19 cellular contexts compared by ENCODE assay signal in genomic region chr11:108206171-108206570, GRCh38. TPM values are rescaled to one million over a fixed set of nuclear protein-coding genes. Genes with fewer than 3 reads are reported as not detected.
DNase-seq lines count a peak whose midpoint lies in the region; ATAC-seq, FAIRE-seq and TF ChIP-seq lines count a peak whose summit lies in the region.
"Had no signal": no experiment of that assay in that cellular context is flagged by ENCODE, and none has a peak within 500 bp of the region (broad histone marks: within the 10 kb centered on the region; RNA-seq: fewer than 3 reads in every experiment).

No MANE protein-coding gene starts in this region.

- no peak for FAIRE-seq in GM12878 (lab: Jason Lieb, UNC)
- FAIRE-seq: D721Med, GM19239 had no signal

- H3K79me2 ChIP-seq in GM12878 (ENCODE audit: control insufficient read depth, insufficient read depth, low read length) = peaks cover 48% of the 10 kb centered on the region

- peaks cover 0 to 5% of the 10 kb centered on the region in 2 donors for H3K9me3 ChIP-seq in right atrium auricular region
- H3K9me3 ChIP-seq in GM12878 (replicated peaks; ENCODE audit: control insufficient read depth, insufficient read depth, low read length) = peaks cover 52% of the 10 kb centered on the region

- H4K20me1 ChIP-seq in GM12878 (ENCODE audit: control insufficient read depth, insufficient read depth) = no peaks in the 10 kb centered on the region

- SMC1A ChIA-PET in GM12878 (lab: Charles Lee; ENCODE audit: uncharacterized antibody, unreplicated experiment) = interaction anchor here (0.6 to 1.0 kb wide), 3 partner anchors 12 to 185 kb away, joined by 3 read pairs; no protein-coding TSS in a partner anchor

- H3K4me1 ChIP-seq in right atrium auricular region (no peaks in the 10 kb centered on the region), GM12878 (ENCODE audit: control insufficient read depth, insufficient read depth, low read length) (no peaks in the 10 kb centered on the region)

- peak overlapping the region; percentile 75 for H3K27ac Mint-ChIP-seq in stimulated activated naive B cell treated with anti-CD40 and anti-IgM and Interleukin-4, amounts not matched to agents 10 μg/mL and 1 μg/mL and 100 μg/mL, for 72 hours
- H3K27ac Mint-ChIP-seq in activated naive CD8-positive, alpha-beta T cell treated with anti-CD3 and anti-CD28 coated beads for 36 hours = no peak overlapping the region

- no peak for TF ChIP-seq RAD21 in GM12878 (IDR thresholded peaks at IDR 0.05; ENCODE audit: insufficient read depth, low read depth, low read length)

- H3K4me2 ChIP-seq in GM12878 (ENCODE audit: control insufficient read depth, insufficient read depth) = no peak overlapping the region

- H3K27me3 ChIP-seq in right atrium auricular region = no peaks in the 10 kb centered on the region
- no peaks in the 10 kb centered on the region for H3K27me3 ChIP-seq in GM12878 (replicated peaks in 1 of 2; ENCODE audit: control insufficient read depth in 2 of 2, insufficient read depth in 2 of 2, low read length in 1 of 2)

- H3K27me3 Mint-ChIP-seq in stimulated activated naive B cell treated with anti-CD40 and anti-IgM and Interleukin-4, amounts not matched to agents 10 μg/mL and 1 μg/mL and 100 μg/mL, for 72 hours = no peaks in the 10 kb centered on the region
- no peaks in the 10 kb centered on the region for H3K27me3 Mint-ChIP-seq in activated naive CD8-positive, alpha-beta T cell treated with anti-CD3 and anti-CD28 coated beads for 36 hours
- H3K27me3 Mint-ChIP-seq: CD8-positive, alpha-beta memory T cell had no signal

- H3K36me3 Mint-ChIP-seq in stimulated activated naive B cell treated with anti-CD40 and anti-IgM and Interleukin-4, amounts not matched to agents 10 μg/mL and 1 μg/mL and 100 μg/mL, for 72 hours = peaks cover 70 to 85% of the 10 kb centered on the region in 2 donors
- H3K36me3 Mint-ChIP-seq in activated naive CD8-positive, alpha-beta T cell treated with anti-CD3 and anti-CD28 coated beads for 36 hours = peaks cover 88% of the 10 kb centered on the region

- H3K9me3 Mint-ChIP-seq in stimulated activated naive B cell treated with anti-CD40 and anti-IgM and Interleukin-4, amounts not matched to agents 10 μg/mL and 1 μg/mL and 100 μg/mL, for 72 hours = peaks cover 23 to 32% of the 10 kb centered on the region in 2 donors
- peaks cover 24% of the 10 kb centered on the region for H3K9me3 Mint-ChIP-seq in activated naive CD8-positive, alpha-beta T cell treated with anti-CD3 and anti-CD28 coated beads for 36 hours

- intact Hi-C loops in Right ventricle myocardium inferior (cut with DNase I) (no loop called here), GM12878 (cut with micrococcal nuclease; ENCODE audit: unreplicated experiment) (no loop called here)

- BruUV-seq in GM12878 (replicated peaks; lab: Mats Ljungman, UMichigan) = no TSS peak

- H2AFZ ChIP-seq in GM12878 (ENCODE audit: control insufficient read depth, low read depth, low read length) = no peak overlapping the region

- peak; percentile 73 for DNase-seq in Right ventricle myocardium inferior (ENCODE audit: missing footprints)
- DNase-seq in right atrium auricular region (ENCODE audit: low spot score) = no peak
- no peak for DNase-seq in GM12878 (ENCODE audit: low read depth, low spot score)
- peak; percentile 22 for DNase-seq in fibroblast of the aortic adventitia (ENCODE audit: low read depth)
- no peak for DNase-seq in stimulated activated naive B cell treated with anti-CD40 and anti-IgM and Interleukin-4, amounts not matched to agents 10 μg/mL and 1 μg/mL and 100 μg/mL, for 72 hours
- DNase-seq in activated naive CD8-positive, alpha-beta T cell treated with anti-CD3 and anti-CD28 coated beads for 36 hours = no peak
- DNase-seq in NCI-H2171 (lab: John Stamatoyannopoulos, UW) = no peak
- DNase-seq in central memory CD4-positive, alpha-beta T cell = no peak
- DNase-seq: 8988T; CD8-positive, alpha-beta memory T cell; DND-41; GDM1; H7; NCI-H1105; NCI-H1694; NCI-H2227 treated with DMSO at 0.1 percent for 48 hours; NCI-H524 treated with DMSO at 0.1 percent for 48 hours had no signal

- H3K4me3 ChIP-seq in right atrium auricular region (no peak overlapping the region), GM12878 (no peak overlapping the region), fibroblast of the aortic adventitia (ENCODE audit: low read depth, low read length) (no peak overlapping the region)

- in situ Hi-C loops in GM12878 (cut with MboI) = no loop called here

- H3K27ac ChIP-seq in right atrium auricular region (no peak overlapping the region), GM12878 (ENCODE audit: control insufficient read depth, insufficient read depth) (no peak overlapping the region)

- RAD21 ChIA-PET in GM12878 (lab: Charles Lee; ENCODE audit: unreplicated experiment) = no interaction called here

- peak; percentile 38 for TF ChIP-seq POLR2A in GM12878 (IDR thresholded peaks at IDR 0.05; ENCODE audit: low read depth, low read length)

- TF ChIP-seq CTCF in right atrium auricular region (IDR thresholded peaks at IDR 0.05) = no peak
- TF ChIP-seq CTCF in GM12878 (IDR thresholded peaks at IDR 0.05 in 2 of 3, conservative IDR thresholded peaks at IDR 0.05 in 1 of 3; ENCODE audit: control insufficient read depth in 2 of 3, extremely low read depth in 1 of 3, insufficient read depth in 1 of 3, low read depth in 3 of 3, low read length in 3 of 3) = no peak
- no peak for TF ChIP-seq CTCF in fibroblast of the aortic adventitia (IDR thresholded peaks at IDR 0.05; ENCODE audit: insufficient read depth, low read length)

- 94% methylated on average over 6 of the region's 6 CpGs for WGBS in GM12878 (ENCODE audit: insufficient coverage, insufficient replicate concordance, low lambda C conversion rate, missing lambda C conversion rate)

- H3K36me3 ChIP-seq in right atrium auricular region = peaks cover 44% of the 10 kb centered on the region
- peaks cover 31 to 58% of the 10 kb centered on the region in 2 experiments for H3K36me3 ChIP-seq in GM12878 (ENCODE audit: control insufficient read depth in 2 of 2, insufficient read depth in 2 of 2, low read length in 1 of 2)

- CTCF ChIA-PET in GM12878 (lab: Yijun Ruan, JAX) = no interaction called here

- POLR2A ChIA-PET in GM12878 (lab: Charles Lee) = no interaction called here

- no peak overlapping the region for H3K4me3 Mint-ChIP-seq in stimulated activated naive B cell treated with anti-CD40 and anti-IgM and Interleukin-4, amounts not matched to agents 10 μg/mL and 1 μg/mL and 100 μg/mL, for 72 hours
- no peak overlapping the region for H3K4me3 Mint-ChIP-seq in activated naive CD8-positive, alpha-beta T cell treated with anti-CD3 and anti-CD28 coated beads for 36 hours
- H3K4me3 Mint-ChIP-seq: CD8-positive, alpha-beta memory T cell had no signal

- no peak for TF ChIP-seq EP300 in GM12878 (IDR thresholded peaks at IDR 0.05; ENCODE audit: borderline replicate concordance in 1 of 2, control insufficient read depth in 1 of 2, low read depth in 2 of 2, low read length in 2 of 2)

- H3K4me1 Mint-ChIP-seq in stimulated activated naive B cell treated with anti-CD40 and anti-IgM and Interleukin-4, amounts not matched to agents 10 μg/mL and 1 μg/mL and 100 μg/mL, for 72 hours = peaks cover 19 to 39% of the 10 kb centered on the region in 2 donors
- peaks cover 48% of the 10 kb centered on the region for H3K4me1 Mint-ChIP-seq in activated naive CD8-positive, alpha-beta T cell treated with anti-CD3 and anti-CD28 coated beads for 36 hours

- no peak overlapping the region for H3K9ac ChIP-seq in GM12878 (ENCODE audit: control insufficient read depth, insufficient read depth, low read length)

- peak; percentile 72 for ATAC-seq in Right ventricle myocardium inferior
- no peak for ATAC-seq in GM12878
- ATAC-seq in stimulated activated naive B cell treated with anti-CD40 and anti-IgM and Interleukin-4, amounts not matched to agents 10 μg/mL and 1 μg/mL and 100 μg/mL, for 72 hours (replicated peaks) = no peak

RNA-seq across cellular contexts. Expression of gene NPAT, which starts 16.3 kb away (rescaled TPM):
- total RNA-seq in Right ventricle myocardium inferior (7.4 TPM), right atrium auricular region (10 to 100 TPM; 10.6 to 12.7 TPM), GM12878 (2014; rRNA removed) (17.9 and 19.9 TPM in 2 replicates), GM12878 (2014; rRNA removed; fragmentation: Illumina TruSeq; extraction: Trizol) (31.6 and 32.8 TPM in 2 replicates), GM12878 (2021) (21.1 and 22.7 TPM in 2 replicates), fibroblast of the aortic adventitia (ENCODE audit: low replicate concordance) (6.9 and 28.9 TPM in 2 replicates)
- 104 and 106 TPM in 2 replicates for total RNA-seq in GM12878 (2013; cell fraction: nucleolus; rRNA removed)
- 3.7 TPM for polyA plus RNA-seq in GM12878 (2011; ENCODE audit: low read depth)
- polyA plus RNA-seq in GM12878 (2011; rRNA removed) (19.4 and 27.1 TPM in 2 replicates), GM12878 (2014; fragmentation: Illumina TruSeq; extraction: Trizol) (22.7 and 26.4 TPM in 2 replicates), GM12878 (2014; fragmentation: Nextera tagmentation; extraction: Ambion mirVana) (1 to 10 TPM; 7.5 to 9.8 TPM), GM12878 (2014; rRNA removed) (13.5 and 15.7 TPM in 2 replicates), GM12878 (2016; fragmentation: Nextera tagmentation; extraction: Ambion mirVana) (10 to 100 TPM; 20.9 to 23.7 TPM)
- polyA plus RNA-seq in GM12878 (2011; cell fraction: cytosol; rRNA removed) = 8.4 and 8.9 TPM in 2 replicates
- polyA plus RNA-seq in GM12878 (2011; cell fraction: nucleus; rRNA removed) = 14.0 and 16.3 TPM in 2 replicates
- 6.6 and 11.2 TPM in 2 replicates for polyA plus RNA-seq in GM12878 (2012)
- polyA minus RNA-seq in GM12878 (2011; rRNA and poly(A)+ RNA removed) = 34.6 and 50.3 TPM in 2 replicates
- 11.4 and 12.4 TPM in 2 replicates for polyA minus RNA-seq in GM12878 (2011; cell fraction: cytosol; rRNA and poly(A)+ RNA removed)
- polyA minus RNA-seq in GM12878 (2011; cell fraction: nucleus; rRNA and poly(A)+ RNA removed) = 22.7 and 27.8 TPM in 2 replicates
- 10 to 100 TPM; 40.4 to 42.5 TPM for total RNA-seq in activated naive CD8-positive, alpha-beta T cell treated with anti-CD3 and anti-CD28 coated beads for 36 hours

RNA-seq across cellular contexts. Expression of gene ATM, which starts 16.7 kb away (rescaled TPM):
- total RNA-seq in Right ventricle myocardium inferior (24.9 TPM), right atrium auricular region (10 to 100 TPM; 29.3 to 29.8 TPM), GM12878 (2014; rRNA removed) (56.1 and 57.5 TPM in 2 replicates), GM12878 (2014; rRNA removed; fragmentation: Illumina TruSeq; extraction: Trizol) (84.6 and 91.5 TPM in 2 replicates), GM12878 (2021) (53.7 and 58.4 TPM in 2 replicates), fibroblast of the aortic adventitia (ENCODE audit: low replicate concordance) (94.4 and 291 TPM in 2 replicates)
- 988 and 998 TPM in 2 replicates for total RNA-seq in GM12878 (2013; cell fraction: nucleolus; rRNA removed)
- polyA plus RNA-seq in GM12878 (2011; ENCODE audit: low read depth) = 40.3 TPM
- polyA plus RNA-seq in GM12878 (2011; rRNA removed) (90.7 and 168 TPM in 2 replicates), GM12878 (2014; fragmentation: Illumina TruSeq; extraction: Trizol) (45.0 and 70.6 TPM in 2 replicates), GM12878 (2014; fragmentation: Nextera tagmentation; extraction: Ambion mirVana) (10 to 100 TPM; 10.0 to 10.5 TPM), GM12878 (2014; rRNA removed) (26.8 and 35.5 TPM in 2 replicates), GM12878 (2016; fragmentation: Nextera tagmentation; extraction: Ambion mirVana) (10 to 100 TPM; 14.6 to 19.5 TPM)
- 27.5 and 35.1 TPM in 2 replicates for polyA plus RNA-seq in GM12878 (2011; cell fraction: cytosol; rRNA removed)
- polyA plus RNA-seq in GM12878 (2011; cell fraction: nucleus; rRNA removed) = 123 and 184 TPM in 2 replicates
- polyA plus RNA-seq in GM12878 (2012) = 60.6 and 61.4 TPM in 2 replicates
- 120 and 136 TPM in 2 replicates for polyA minus RNA-seq in GM12878 (2011; rRNA and poly(A)+ RNA removed)
- 40.5 and 55.9 TPM in 2 replicates for polyA minus RNA-seq in GM12878 (2011; cell fraction: cytosol; rRNA and poly(A)+ RNA removed)
- 184 and 361 TPM in 2 replicates for polyA minus RNA-seq in GM12878 (2011; cell fraction: nucleus; rRNA and poly(A)+ RNA removed)
- total RNA-seq in activated naive CD8-positive, alpha-beta T cell treated with anti-CD3 and anti-CD28 coated beads for 36 hours = 10 to 100 TPM; 65.6 to 65.7 TPM

Comparison
In these comparisons a context has a peak if more than half of its experiments do, and no peak if none do; other contexts are left out.
1. DNase-seq: peak in Right ventricle myocardium inferior (single experiment) and fibroblast of the aortic adventitia (single experiment); none in right atrium auricular region (single experiment), GM12878 (single experiment), stimulated activated naive B cell treated with anti-CD40 and anti-IgM and Interleukin-4, amounts not matched to agents 10 μg/mL and 1 μg/mL and 100 μg/mL, for 72 hours (single experiment), activated naive CD8-positive, alpha-beta T cell treated with anti-CD3 and anti-CD28 coated beads for 36 hours (single experiment), NCI-H2171 (single experiment) and central memory CD4-positive, alpha-beta T cell (single experiment).